22 cellular contexts compared by ENCODE assay signal in the genomic region with DNA sequence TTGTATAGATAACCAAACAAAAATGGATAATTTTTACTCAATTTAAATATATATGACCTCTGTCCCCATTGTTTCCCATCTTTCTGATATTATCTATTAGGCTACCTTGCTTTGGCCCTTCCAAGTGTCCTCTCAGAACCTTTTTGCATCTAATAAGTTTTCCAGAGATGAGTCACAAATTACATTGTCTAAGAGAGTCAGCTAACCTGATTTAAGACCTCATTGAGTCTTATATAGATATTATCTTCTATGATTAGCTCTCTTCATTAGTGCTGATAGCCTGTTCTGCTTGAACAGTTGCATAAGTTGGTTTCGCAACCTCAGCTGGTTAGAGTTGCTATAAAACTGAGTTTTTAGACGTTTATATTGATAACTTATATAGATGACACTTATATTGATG.
DNase-seq lines count a peak whose midpoint lies in the region; ATAC-seq, FAIRE-seq and TF ChIP-seq lines count a peak whose summit lies in the region.
"Had no signal": no experiment of that assay in that cellular context is flagged by ENCODE, and none has a peak within 500 bp of the region (broad histone marks: within the 10 kb centered on the region; RNA-seq: fewer than 3 reads in every experiment).

No MANE protein-coding gene starts in this region.

- H3K9me2 ChIP-seq in Karpas-422 (replicated peaks; ENCODE audit: insufficient read depth, low read length), result no peaks in the 10 kb centered on the region

- in situ Hi-C loops in HepG2 (cut with HindIII; ENCODE audit: extremely low pct_ligation_motif_present, low pct_unique_long_range_greater_than_20kb), result no loop called here

- BruUV-seq in HepG2 (replicated peaks; lab: Mats Ljungman, UMichigan), result no TSS peak

- H3K9me3 ChIP-seq in HepG2 (ENCODE audit: low read length) (peaks cover 16% of the 10 kb centered on the region), right lobe of liver (no peaks in the 10 kb centered on the region), Karpas-422 (ENCODE audit: low read length) (no peaks in the 10 kb centered on the region)
- H3K9me3 ChIP-seq: A549; BLaER1 treated with 17β-estradiol and CSF1 and Interleukin-3, amounts not matched to agents 10 nM and 100 nM; Caco-2 had no signal

- H3K4me2 ChIP-seq in HepG2 (ENCODE audit: low read depth, low read length) (no peak overlapping the region), Karpas-422 (ENCODE audit: low read depth, low read length, poor library complexity, severe bottlenecking) (no peak overlapping the region)
- H3K4me2 ChIP-seq: A549; BLaER1 treated with 17β-estradiol and CSF1 and Interleukin-3, amounts not matched to agents 10 nM and 100 nM had no signal

- TF ChIP-seq RAD21 in HepG2 (CRISPR knock-in tag; IDR thresholded peaks at IDR 0.05), result no peak

- no peak for TF ChIP-seq EP300 in HepG2 (IDR thresholded peaks at IDR 0.05; ENCODE audit: low read depth in 2 of 2, low read length in 2 of 2)
- TF ChIP-seq EP300 in HepG2 (CRISPR knock-in tag; IDR thresholded peaks at IDR 0.05; ENCODE audit: borderline replicate concordance), result no peak

- no peaks in the 10 kb centered on the region for H3K27me3 ChIP-seq in HepG2 (ENCODE audit: control insufficient read depth in 1 of 2, insufficient read depth in 2 of 2, low read length in 2 of 2)
- no peaks in the 10 kb centered on the region for H3K27me3 ChIP-seq in right lobe of liver
- H3K27me3 ChIP-seq in Karpas-422 (ENCODE audit: low read length), result no peaks in the 10 kb centered on the region
- H3K27me3 ChIP-seq: BLaER1 treated with 17β-estradiol and CSF1 and Interleukin-3, amounts not matched to agents 10 nM and 100 nM had no signal

- H3K36me3 ChIP-seq in HepG2 (replicated peaks in 1 of 2; ENCODE audit: control insufficient read depth in 1 of 2, insufficient read depth in 2 of 2, low read length in 2 of 2) (no peaks in the 10 kb centered on the region), right lobe of liver (no peaks in the 10 kb centered on the region), Karpas-422 (ENCODE audit: insufficient read depth, low read length) (no peaks in the 10 kb centered on the region)
- H3K36me3 ChIP-seq: BLaER1 treated with 17β-estradiol and CSF1 and Interleukin-3, amounts not matched to agents 10 nM and 100 nM had no signal

- intact Hi-C loops in HepG2 (cut with micrococcal nuclease; ENCODE audit: unreplicated experiment) (no loop called here), right lobe of liver (cut with DNase I) (no loop called here), Right ventricle myocardium superior (cut with DNase I) (no loop called here)

- DNase-seq in HepG2 (ENCODE audit: low spot score), result no peak
- DNase-seq in right lobe of liver, result no peak
- DNase-seq in epithelial cell of esophagus (ENCODE audit: low read depth), result peak; percentile 5
- DNase-seq in Karpas-422, result no peak
- no peak for DNase-seq in Right ventricle myocardium superior
- DNase-seq: AML-193; Caco-2; Calu3; CD4-positive, alpha-beta T cell; CD8-positive, alpha-beta T cell; DMS79 treated with DMSO at 0.1 percent for 48 hours; GF-D8 had no signal

- TF ChIP-seq CTCF in HepG2 (CRISPR knock-in tag; IDR thresholded peaks at IDR 0.05) (no peak), right lobe of liver (IDR thresholded peaks at IDR 0.05) (no peak), epithelial cell of esophagus (IDR thresholded peaks at IDR 0.05; ENCODE audit: insufficient read depth, low read depth, low read length, missing control alignments) (no peak)

- FAIRE-seq in HepG2 (lab: Jason Lieb, UNC), result no peak
- FAIRE-seq: A549, D721Med, G401.6, GM12891, GM19239 had no signal

- H3K79me2 ChIP-seq in HepG2 (ENCODE audit: insufficient read depth, low read length), result no peaks in the 10 kb centered on the region
- H3K79me2 ChIP-seq in Karpas-422 (ENCODE audit: low read length), result no peaks in the 10 kb centered on the region

- H3K4me1 ChIP-seq in HepG2 (ENCODE audit: insufficient read depth, low read length), result no peaks in the 10 kb centered on the region
- H3K4me1 ChIP-seq in right lobe of liver, result no peaks in the 10 kb centered on the region
- no peaks in the 10 kb centered on the region for H3K4me1 ChIP-seq in Karpas-422 (ENCODE audit: low read length)
- H3K4me1 ChIP-seq: A549; BLaER1 treated with 17β-estradiol and CSF1 and Interleukin-3, amounts not matched to agents 10 nM and 100 nM; Caco-2 had no signal

- WGBS in HepG2 (ENCODE audit: low lambda C conversion rate), result 24% methylated on average over 2 of the region's 2 CpGs
- WGBS in right lobe of liver (ENCODE audit: insufficient coverage, low coverage, low lambda C conversion rate, missing lambda C conversion rate), result 44% methylated on average over 2 of the region's 2 CpGs

- no peaks in the 10 kb centered on the region for H4K20me1 ChIP-seq in HepG2 (ENCODE audit: insufficient read depth, low read length)
- H4K20me1 ChIP-seq in Karpas-422 (ENCODE audit: insufficient read depth, low read depth, low read length), result no peaks in the 10 kb centered on the region
- H4K20me1 ChIP-seq: BLaER1 treated with 17β-estradiol and CSF1 and Interleukin-3, amounts not matched to agents 10 nM and 100 nM had no signal

- H3K4me3 ChIP-seq in HepG2 (replicated peaks in 1 of 3; ENCODE audit: insufficient read depth in 1 of 3, low read depth in 2 of 3, low read length in 3 of 3) (no peak overlapping the region), right lobe of liver (no peak overlapping the region), epithelial cell of esophagus (ENCODE audit: low read length) (no peak overlapping the region), Karpas-422 (ENCODE audit: low read length) (no peak overlapping the region)
- H3K4me3 ChIP-seq: A549; BLaER1 treated with 17β-estradiol and CSF1 and Interleukin-3, amounts not matched to agents 10 nM and 100 nM had no signal

- H3K9ac ChIP-seq in HepG2 (ENCODE audit: insufficient read depth, low read depth, low read length) (no peak overlapping the region), Karpas-422 (ENCODE audit: low read length) (no peak overlapping the region)
- H3K9ac ChIP-seq: BLaER1 treated with 17β-estradiol and CSF1 and Interleukin-3, amounts not matched to agents 10 nM and 100 nM had no signal

- ATAC-seq in HepG2 (no peak), right lobe of liver (no peak), SK-N-SH treated with all-trans-retinoic acid at 6 μM for 48 hours (peak; percentile 53; the same call in 1 of the 3 replicates), HG03457 (IDR thresholded peaks at IDR 0.05; ENCODE audit: unreplicated experiment) (no peak), Right ventricle myocardium superior (ENCODE audit: poor library complexity) (no peak)
- ATAC-seq: A549; CD8-positive, alpha-beta T cell had no signal

- no peak overlapping the region for H2AFZ ChIP-seq in HepG2 (ENCODE audit: low read length)
- no peak overlapping the region for H2AFZ ChIP-seq in Karpas-422 (ENCODE audit: low read length)

- H3K27ac ChIP-seq in HepG2 (ENCODE audit: extremely low read length, insufficient read depth, low read length) (no peak overlapping the region), right lobe of liver (no peak overlapping the region), Karpas-422 (ENCODE audit: low read length) (no peak overlapping the region)
- H3K27ac ChIP-seq: 22Rv1; A549; BLaER1 treated with 17β-estradiol and CSF1 and Interleukin-3, amounts not matched to agents 10 nM and 100 nM; C4-2B had no signal

- CTCF ChIA-PET in HepG2 (lab: Yijun Ruan, JAX; ENCODE audit: low intra/inter-chr PET ratio, low total read pairs), result no interaction called here

- TF ChIP-seq POLR2A in HepG2 (IDR thresholded peaks at IDR 0.05; ENCODE audit: insufficient read depth in 1 of 2, low read depth in 2 of 2, low read length in 2 of 2) (no peak), right lobe of liver (IDR thresholded peaks at IDR 0.05) (no peak)

- POLR2A ChIA-PET in HepG2 (lab: Yijun Ruan, JAX), result no interaction called here

TF ChIP-seq in HepG2, 621 proteins besides CTCF, POLR2A, EP300 and RAD21:
- TF ChIP-seq ARNT2 (CRISPR knock-in tag; IDR thresholded peaks at IDR 0.05; ENCODE audit: low read depth) (no peak), CEBPB (IDR thresholded peaks at IDR 0.05; ENCODE audit: borderline replicate concordance, low read depth, low read length) (peak; percentile 26; the same call in 1 of the 2 replicates)

TF ChIP-seq in SK-N-SH treated with all-trans-retinoic acid at 6 μM for 48 hours, 23 proteins besides CTCF, POLR2A, EP300 and RAD21:
- TF ChIP-seq ISL1 (CRISPR knock-in tag; IDR thresholded peaks at IDR 0.05), result peak; percentile 84
- no peak for TF ChIP-seq OSR1 (CRISPR knock-in tag; IDR thresholded peaks at IDR 0.05)
